8 cellular contexts compared by ENCODE assay signal in the genomic region with DNA sequence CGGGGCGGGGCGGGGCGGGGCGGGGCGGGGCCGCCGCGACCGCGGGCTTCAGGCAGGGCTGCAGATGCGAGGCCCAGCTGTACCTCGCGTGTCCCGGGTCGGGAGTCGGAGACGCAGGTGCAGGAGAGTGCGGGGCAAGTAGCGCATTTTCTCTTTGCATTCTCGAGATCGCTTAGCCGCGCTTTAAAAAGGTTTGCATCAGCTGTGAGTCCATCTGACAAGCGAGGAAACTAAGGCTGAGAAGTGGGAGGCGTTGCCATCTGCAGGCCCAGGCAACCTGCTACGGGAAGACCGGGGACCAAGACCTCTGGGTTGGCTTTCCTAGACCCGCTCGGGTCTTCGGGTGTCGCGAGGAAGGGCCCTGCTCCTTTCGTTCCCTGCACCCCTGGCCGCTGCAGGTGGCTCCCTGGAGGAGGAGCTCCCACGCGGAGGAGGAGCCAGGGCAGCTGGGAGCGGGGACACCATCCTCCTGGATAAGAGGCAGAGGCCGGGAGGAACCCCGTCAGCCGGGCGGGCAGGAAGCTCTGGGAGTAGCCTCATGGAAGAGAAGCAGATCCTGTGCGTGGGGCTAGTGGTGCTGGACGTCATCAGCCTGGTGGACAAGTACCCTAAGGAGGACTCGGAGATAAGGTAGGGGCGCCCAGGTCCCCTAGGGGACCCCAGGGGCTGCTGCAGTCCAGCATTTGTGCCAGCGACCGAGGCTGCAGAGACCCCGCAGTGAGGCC. TPM values are rescaled to one million over a fixed set of nuclear protein-coding genes. Genes with fewer than 3 reads are reported as not detected.
DNase-seq lines count a peak whose midpoint lies in the region; ATAC-seq and TF ChIP-seq lines count a peak whose summit lies in the region.

A gene (plus strand): TSS at position 51 of the 725 bp plus-strand sequence. CDS start 488 bp downstream, at position 539.

- ATAC-seq in GM18511 (IDR thresholded peaks at IDR 0.05; ENCODE audit: unreplicated experiment): peak; percentile 12
- ATAC-seq in HG03520 (IDR thresholded peaks at IDR 0.05; ENCODE audit: unreplicated experiment): no peak

- H4K20me1 ChIP-seq in BLaER1: peaks cover 21% of the 10 kb centered on the region; the same call in 1 of the 2 replicates

- peaks cover 87% of the 10 kb centered on the region for H3K4me1 ChIP-seq in BLaER1

- H3K27ac ChIP-seq in BLaER1: peak within 1 kb of the TSS; percentile 88

- peak within 1 kb of the TSS; percentile 88 for H3K4me3 Mint-ChIP-seq in neural crest cell

- no peaks in the 10 kb centered on the region for H3K36me3 Mint-ChIP-seq in neural crest cell (ENCODE audit: low read depth)

- peaks cover 34% of the 10 kb centered on the region for H3K36me3 ChIP-seq in BLaER1

- peak within 1 kb of the TSS; percentile 88 for H3K9ac ChIP-seq in BLaER1

- H3K9me3 Mint-ChIP-seq in neural crest cell: no peaks in the 10 kb centered on the region

- H3K4me2 ChIP-seq in BLaER1: peak within 1 kb of the TSS; percentile 100

- peak within 1 kb of the TSS; percentile 67 for H3K27ac Mint-ChIP-seq in neural crest cell (ENCODE audit: unreplicated experiment)

- peak within 1 kb of the TSS; percentile 75 for H3K4me3 ChIP-seq in BLaER1
- peak within 1 kb of the TSS; percentile 71 for H3K4me3 ChIP-seq in epithelial cell of proximal tubule (ENCODE audit: low read depth, low read length)

- H3K27me3 ChIP-seq in BLaER1: no peaks in the 10 kb centered on the region

- peak; percentile 56 for DNase-seq in HPDE6-E6E7 (ENCODE audit: extremely low spot score)
- peak; percentile 70 for DNase-seq in SW480 (ENCODE audit: low spot score)
- DNase-seq in epithelial cell of proximal tubule (ENCODE audit: low read depth): no peak
- peak; percentile 25 for DNase-seq in neural crest cell (ENCODE audit: low read depth, low spot score)
- no peak for DNase-seq in SKM-1 treated with dmso at 0.1 percent for 144 hours (lab: John Stamatoyannopoulos, UW; ENCODE audit: unreplicated experiment)

- H3K4me1 Mint-ChIP-seq in neural crest cell: peaks cover 19% of the 10 kb centered on the region

- TF ChIP-seq CTCF in epithelial cell of proximal tubule (conservative IDR thresholded peaks at IDR 0.05; ENCODE audit: low read depth, low read length) (no peak), neural crest cell (conservative IDR thresholded peaks at IDR 0.05) (no peak)

- no peaks in the 10 kb centered on the region for H3K9me3 ChIP-seq in BLaER1

- peaks cover 10% of the 10 kb centered on the region for H3K27me3 Mint-ChIP-seq in neural crest cell (ENCODE audit: low read depth)

RNA-seq across cellular contexts. Expression of the gene that starts here (rescaled TPM):
- total RNA-seq in epithelial cell of proximal tubule (5.5 and 6.1 TPM in 2 replicates), neural crest cell (10.0 and 10.6 TPM in 2 replicates)

Comparison
In these comparisons a context has a peak if more than half of its experiments do, and no peak if none do; other contexts are left out.
1. DNase-seq: peak in HPDE6-E6E7 (single experiment), SW480 (single experiment) and neural crest cell (single experiment); none in epithelial cell of proximal tubule (single experiment) and SKM-1 treated with dmso at 0.1 percent for 144 hours (single experiment).